In genomic region chr11:65900125-65900898, GRCh38 we compare ENCODE assay signal across 1 cellular context.
A peak's percentile ranks its signal among the peaks of the same experiment; 100 is the strongest.
TF ChIP-seq lines count a peak whose summit lies in the region.

TSS of gene FOSL1 (minus strand) at chr11:65900388. CDS start at chr11:65900339, 49 bp downstream.

TF ChIP-seq in K562, 482 proteins besides CTCF, POLR2A, EP300 and RAD21 (continued from another document and continues in another):
- TF ChIP-seq REST (CRISPR knock-in tag; IDR thresholded peaks at IDR 0.05; ENCODE audit: low read depth) (0 out of 2 replicates have a peak, but pooled peaks have one; percentile 26), ZFP91 (CRISPR knock-in tag; IDR thresholded peaks at IDR 0.05) (0 out of 2 replicates have a peak, but pooled peaks have one; percentile 2), RBM25 (IDR thresholded peaks at IDR 0.05; ENCODE audit: low read depth, low read length, severe bottlenecking) (peak; percentile 44), RNF2 (IDR thresholded peaks at IDR 0.05) (0 out of 2 replicates have a peak, but pooled peaks have one; percentile 20), MCM3 (IDR thresholded peaks at IDR 0.05) (no peak), ZEB2 (IDR thresholded peaks at IDR 0.05) (peak; percentile 91), ZBTB12 (CRISPR knock-in tag; IDR thresholded peaks at IDR 0.05) (peak; percentile 69), PRPF4 (IDR thresholded peaks at IDR 0.05; ENCODE audit: insufficient read depth, low read depth, low read length, poor library complexity, severe bottlenecking) (peak; percentile 90), SETDB1 (IDR thresholded peaks at IDR 0.05; ENCODE audit: low read length) (no peak), ZNF134 (CRISPR knock-in tag; conservative IDR thresholded peaks at IDR 0.05) (no peak), ZNF766 (CRISPR knock-in tag; conservative IDR thresholded peaks at IDR 0.05) (peak; percentile 70; the same call in 1 of the 2 replicates), FOXP1 (CRISPR knock-in tag; IDR thresholded peaks at IDR 0.05) (peak; percentile 74), ZFX (CRISPR knock-in tag; IDR thresholded peaks at IDR 0.05) (peak; percentile 46; the same call in 1 of the 2 replicates), RBBP5 (IDR thresholded peaks at IDR 0.05; ENCODE audit: borderline replicate concordance, insufficient read depth, low read length, poor library complexity, severe bottlenecking) (peak; percentile 18), CBX1 (IDR thresholded peaks at IDR 0.05; ENCODE audit: low read depth) (peak; percentile 76; the same call in 1 of the 2 replicates), HMGN3 (IDR thresholded peaks at IDR 0.05; ENCODE audit: borderline replicate concordance, extremely low read depth, insufficient read length, low read depth, low read length) (peak; percentile 91), EP400 (IDR thresholded peaks at IDR 0.05) (no peak), HIVEP1 (CRISPR knock-in tag; IDR thresholded peaks at IDR 0.05) (peak; percentile 99), TSC22D4 (tag; IDR thresholded peaks at IDR 0.05) (no peak), TBL1XR1 (IDR thresholded peaks at IDR 0.05; ENCODE audit: low read length in 2 of 2) (peak in 1 of 2 experiments; percentile 21; a peak in 2 of 4 replicates), PKNOX1 (IDR thresholded peaks at IDR 0.05) (peak; percentile 48; the same call in 1 of the 2 replicates), TBP (optimal IDR thresholded peaks at IDR 0.05; ENCODE audit: low read depth, low read length) (peak; percentile 98), ZNF740 (CRISPR knock-in tag; IDR thresholded peaks at IDR 0.05) (no peak), ZNF740 (tag; IDR thresholded peaks at IDR 0.05) (no peak), FUS (optimal IDR thresholded peaks at IDR 0.05; ENCODE audit: low read depth, low read length) (peak; percentile 62), ZNF707 (CRISPR knock-in tag; conservative IDR thresholded peaks at IDR 0.05) (no peak), MITF (IDR thresholded peaks at IDR 0.05) (0 out of 2 replicates have a peak, but pooled peaks have one; percentile 29), MYC (IDR thresholded peaks at IDR 0.05; ENCODE audit: low read depth, low read length) (peak; percentile 79), MYC (CRISPR knock-in tag; IDR thresholded peaks at IDR 0.05; ENCODE audit: borderline replicate concordance, low read depth) (no peak), ZNF217 (CRISPR knock-in tag; IDR thresholded peaks at IDR 0.05) (no peak), RCOR1 (IDR thresholded peaks at IDR 0.05; ENCODE audit: borderline replicate concordance in 1 of 2, low read depth in 2 of 2, low read length in 2 of 2) (no peak; a peak in 1 of 4 replicates), AFF4 (CRISPR knock-in tag; IDR thresholded peaks at IDR 0.05) (peak; percentile 46; the same call in 1 of the 2 replicates), GTF2F1 (IDR thresholded peaks at IDR 0.05; ENCODE audit: low read depth, low read length) (peak; percentile 89), SRSF7 (optimal IDR thresholded peaks at IDR 0.05; ENCODE audit: low read depth, low read length) (peak; percentile 33), JUNB (CRISPR knock-in tag; conservative IDR thresholded peaks at IDR 0.05) (peak; percentile 65), ESRRB (CRISPR knock-in tag; IDR thresholded peaks at IDR 0.05; ENCODE audit: borderline replicate concordance) (no peak), TEAD4 (IDR thresholded peaks at IDR 0.05; ENCODE audit: low read length) (no peak), TEAD4 (CRISPR knock-in tag; IDR thresholded peaks at IDR 0.05; ENCODE audit: borderline replicate concordance) (no peak)
